Comparison of ENCODE assay signal across 8 cellular contexts in genomic region chr15:43746245-43746902, GRCh38. TPM values are rescaled to one million over a fixed set of nuclear protein-coding genes. Genes with fewer than 3 reads are reported as not detected.
A peak's percentile ranks its signal among the peaks of the same experiment; 100 is the strongest.
DNase-seq lines count a peak whose midpoint lies in the region; ATAC-seq and TF ChIP-seq lines count a peak whose summit lies in the region.
"Not testable (repeated sequence)": the region's sequence is repeated elsewhere in the genome, so short reads cannot be mapped to it uniquely, and the experiment has no call there.

TSS of gene PDIA3 (plus strand) at chr15:43746438. CDS start at chr15:43746540, 102 bp downstream.

- H3K4me3 ChIP-seq in adrenal gland: peak within 1 kb of the TSS; percentile 64 to 98 (median 84)
- peak within 1 kb of the TSS; percentile 77 for H3K4me3 ChIP-seq in parathyroid adenoma (ENCODE audit: low read depth, low read length)
- peak within 1 kb of the TSS; percentile 41 to 93 (median 53) for H3K4me3 ChIP-seq in thyroid gland (replicated peaks in 1 of 3)

- H3K4me2 ChIP-seq in parathyroid adenoma (ENCODE audit: low read length): peak within 1 kb of the TSS; percentile 72

- H3K9me3 ChIP-seq in adrenal gland (replicated peaks in 1 of 3); parathyroid adenoma (ENCODE audit: control insufficient read depth, low read length); thyroid gland: not testable (repeated sequence)

- TF ChIP-seq CTCF in GM12873 (IDR thresholded peaks at IDR 0.05; ENCODE audit: insufficient read depth, low read depth, low read length, missing control alignments): peak; percentile 32
- peak in 3 of 6 experiments; percentile 44 to 51 (median 44) for TF ChIP-seq CTCF in adrenal gland (IDR thresholded peaks at IDR 0.05)
- not testable (repeated sequence) for TF ChIP-seq CTCF in parathyroid adenoma (IDR thresholded peaks at IDR 0.05); thyroid gland (IDR thresholded peaks at IDR 0.05)

- 0 to 1% (median 0%) methylated on average over 8 to 84 of the region's 84 CpGs; no CpG with 5 or more reads in 1 of the 4 donors for WGBS in adrenal gland, 4 donors
- 0 to 4% methylated on average over 5 to 11 of the region's 84 CpGs for WGBS in thyroid gland, 2 donors

- H3K36me3 ChIP-seq in adrenal gland (replicated peaks in 1 of 2); parathyroid adenoma (ENCODE audit: control insufficient read depth, insufficient read depth, low read length); thyroid gland: not testable (repeated sequence)

- peak; percentile 86 for ATAC-seq in HG02763 (IDR thresholded peaks at IDR 0.05; ENCODE audit: unreplicated experiment)

- intact Hi-C loops in T-helper 1 cell treated with Interleukin-12 subunit alpha and Interleukin-12 subunit beta and Interleukin-4 antibody, amounts not matched to agents 30 ng/mL and 1 ng/mL, for 36 hours (cut with micrococcal nuclease): loop anchor here (1.0 to 10.0 kb wide), 10 partner anchors 31 to 1252 kb away; partner anchors contain the start of genes CCNDBP1, CTDSPL2, EIF3J and LCMT2
- intact Hi-C loops in adrenal gland (cut with DNase I); cardiac septum (cut with DNase I); thyroid gland (cut with DNase I): not testable (repeated sequence)

- DNase-seq in NCI-H1417 (lab: John Stamatoyannopoulos, UW): peak; percentile 75 to 83 (median 83)
- DNase-seq in adrenal gland: peak; percentile 91 to 94 (median 93)
- DNase-seq in cardiac septum (ENCODE audit: low spot score): peak; percentile 98
- DNase-seq in thyroid gland: peak; percentile 94

- peak within 1 kb of the TSS; percentile 81 to 98 (median 95) for H3K27ac ChIP-seq in adrenal gland
- peak within 1 kb of the TSS; percentile 84 for H3K27ac ChIP-seq in parathyroid adenoma
- H3K27ac ChIP-seq in thyroid gland: peak within 1 kb of the TSS; percentile 70 to 97 (median 96)

- TF ChIP-seq POLR2A in adrenal gland (IDR thresholded peaks at IDR 0.05) (peak; percentile 94 to 96), thyroid gland (IDR thresholded peaks at IDR 0.05) (peak; percentile 85 to 99)

- H3K9ac ChIP-seq in parathyroid adenoma: peak within 1 kb of the TSS; percentile 31

- H3K79me2 ChIP-seq in parathyroid adenoma: peaks cover 26% of the 10 kb centered on the region

- H3K4me1 ChIP-seq in adrenal gland (replicated peaks in 1 of 2) (peaks cover 16 to 39% of the 10 kb centered on the region in 2 donors), thyroid gland (peaks cover 33 to 36% of the 10 kb centered on the region in 2 donors)
- not testable (repeated sequence) for H3K4me1 ChIP-seq in parathyroid adenoma

- H2AFZ ChIP-seq in parathyroid adenoma: peak within 1 kb of the TSS; percentile 78

- not testable (repeated sequence) for H3K27me3 ChIP-seq in adrenal gland; parathyroid adenoma (ENCODE audit: control insufficient read depth, insufficient read depth, low read length); thyroid gland

RNA-seq across cellular contexts. Expression of gene PDIA3, which starts in this region (rescaled TPM):
- total RNA-seq in T-helper 1 cell treated with Interleukin-12 subunit alpha and Interleukin-12 subunit beta and Interleukin-4 antibody, amounts not matched to agents 30 ng/mL and 1 ng/mL, for 36 hours: 386 and 411 TPM in 2 replicates
- total RNA-seq in adrenal gland: 100 to 1,000 TPM; 105 to 567 (median 242) TPM
- 100 to 1,000 TPM in 2 of 3 donors, 10 to 100 TPM in 1; 92.7 to 727 (median 172) TPM for polyA plus RNA-seq in adrenal gland
- total RNA-seq in cardiac septum: 176 TPM
- total RNA-seq in thyroid gland: 100 to 1,000 TPM; 307 to 764 (median 542) TPM

Comparison
In these comparisons a context has a peak if more than half of its experiments do, and no peak if none do; other contexts are left out.
1. Peak in every context shown above with its lines: DNase-seq, ATAC-seq, H3K4me3 ChIP-seq and H3K27ac ChIP-seq.